12 cellular contexts compared by ENCODE assay signal in genomic region chr17:72705905-72706395, GRCh38.
A peak's percentile ranks its signal among the peaks of the same experiment; 100 is the strongest.
DNase-seq lines count a peak whose midpoint lies in the region; ATAC-seq and TF ChIP-seq lines count a peak whose summit lies in the region.
"Had no signal": no experiment of that assay in that cellular context is flagged by ENCODE, and none has a peak within 500 bp of the region (broad histone marks: within the 10 kb centered on the region; RNA-seq: fewer than 3 reads in every experiment).

No MANE protein-coding gene starts in this region.

- peaks cover 21% of the 10 kb centered on the region for H3K36me3 Mint-ChIP-seq in activated CD4-positive, alpha-beta T cell treated with anti-CD3 and anti-CD28 coated beads, Interleukin-2, amount 10 ng/mL, durations not matched to agents 24 days and 14 days (ENCODE audit: low read depth)
- H3K36me3 Mint-ChIP-seq in GM23338 (ENCODE audit: low read depth) = peaks cover under 1% of the 10 kb centered on the region; the same call in 2 of the 3 replicates

- H3K4me3 ChIP-seq in prostate gland (no peak overlapping the region), GM23338 (no peak overlapping the region)

- TF ChIP-seq CTCF in prostate gland (IDR thresholded peaks at IDR 0.05) (no peak), GM23338 (conservative IDR thresholded peaks at IDR 0.05; ENCODE audit: low read depth in 2 of 2) (no peak)

- TF ChIP-seq POLR2A in prostate gland (IDR thresholded peaks at IDR 0.05) = no peak

- intact Hi-C loops in activated CD4-positive, alpha-beta T cell treated with anti-CD3 and anti-CD28 coated beads, Interleukin-2, amount 10 ng/mL, durations not matched to agents 24 days and 14 days (cut with micrococcal nuclease) = no loop called here
- intact Hi-C loops in prostate gland (cut with DNase I) (no loop called here), left ventricle myocardium superior (cut with micrococcal nuclease) (no loop called here)

- no peaks in the 10 kb centered on the region for H3K9me3 ChIP-seq in prostate gland

- no peaks in the 10 kb centered on the region for H4K20me1 ChIP-seq in GM23338 (replicated peaks; ENCODE audit: insufficient read depth)

- ATAC-seq in GM21576 (IDR thresholded peaks at IDR 0.05; ENCODE audit: unreplicated experiment) (peak; percentile 56), GM23338 (no peak), GM18861 (IDR thresholded peaks at IDR 0.05; ENCODE audit: unreplicated experiment) (no peak), left ventricle myocardium superior (no peak)

- peaks cover 30% of the 10 kb centered on the region for H3K9me3 Mint-ChIP-seq in activated CD4-positive, alpha-beta T cell treated with anti-CD3 and anti-CD28 coated beads, Interleukin-2, amount 10 ng/mL, durations not matched to agents 24 days and 14 days
- peaks cover 11% of the 10 kb centered on the region for H3K9me3 Mint-ChIP-seq in GM23338

- H3K4me1 Mint-ChIP-seq in activated CD4-positive, alpha-beta T cell treated with anti-CD3 and anti-CD28 coated beads, Interleukin-2, amount 10 ng/mL, durations not matched to agents 24 days and 14 days = peaks cover 39% of the 10 kb centered on the region
- H3K4me1 Mint-ChIP-seq in GM23338 = no peaks in the 10 kb centered on the region
- H3K4me1 Mint-ChIP-seq: naive B cell had no signal

- DNase-seq in activated CD4-positive, alpha-beta T cell treated with anti-CD3 and anti-CD28 coated beads, Interleukin-2, amount 10 ng/mL, durations not matched to agents 24 days and 14 days = peak; percentile 61
- DNase-seq in activated CD4-positive, alpha-beta T cell treated with anti-CD3 and anti-CD28 coated beads, Interleukin-2, amount 50 U/mL, for 1 hour = no peak
- DNase-seq in NCI-H2171 (lab: John Stamatoyannopoulos, UW) = peak; percentile 52
- DNase-seq in prostate gland (ENCODE audit: low spot score) = no peak
- DNase-seq in GM23338 (ENCODE audit: low spot score) = no peak
- DNase-seq in left ventricle myocardium superior = no peak
- DNase-seq: cortex of kidney, KBM-7, naive B cell, NCI-H2029 had no signal

- H3K79me2 ChIP-seq in GM23338 (replicated peaks; ENCODE audit: insufficient read depth) = no peaks in the 10 kb centered on the region

- H3K4me1 ChIP-seq in prostate gland (replicated peaks) = no peaks in the 10 kb centered on the region
- no peaks in the 10 kb centered on the region for H3K4me1 ChIP-seq in GM23338 (ENCODE audit: insufficient read depth)

- H3K27me3 ChIP-seq in prostate gland (replicated peaks; ENCODE audit: insufficient read depth) (no peaks in the 10 kb centered on the region), GM23338 (ENCODE audit: insufficient read depth) (no peaks in the 10 kb centered on the region)

- peaks cover 8% of the 10 kb centered on the region; the same call in 1 of the 2 replicates for H3K9me2 ChIP-seq in GM23338 (ENCODE audit: insufficient read depth)

- no peak overlapping the region for H2AFZ ChIP-seq in GM23338

- H3K4me2 ChIP-seq in GM23338 = no peak overlapping the region

- H3K36me3 ChIP-seq in prostate gland = no peaks in the 10 kb centered on the region
- no peaks in the 10 kb centered on the region for H3K36me3 ChIP-seq in GM23338 (ENCODE audit: insufficient read depth)

- 39% methylated on average over 5 of the region's 5 CpGs for WGBS in prostate gland

- no peaks in the 10 kb centered on the region for H3F3A ChIP-seq in GM23338 (replicated peaks; ENCODE audit: low read depth)

- peak overlapping the region; percentile 81 for H3K27ac Mint-ChIP-seq in activated CD4-positive, alpha-beta T cell treated with anti-CD3 and anti-CD28 coated beads, Interleukin-2, amount 10 ng/mL, durations not matched to agents 24 days and 14 days
- no peak overlapping the region for H3K27ac Mint-ChIP-seq in GM23338

- H3K4me3 Mint-ChIP-seq in activated CD4-positive, alpha-beta T cell treated with anti-CD3 and anti-CD28 coated beads, Interleukin-2, amount 10 ng/mL, durations not matched to agents 24 days and 14 days = peak overlapping the region; percentile 36
- H3K4me3 Mint-ChIP-seq in GM23338 = no peak overlapping the region
- H3K4me3 Mint-ChIP-seq: naive B cell had no signal

- no peaks in the 10 kb centered on the region for H3K27me3 Mint-ChIP-seq in activated CD4-positive, alpha-beta T cell treated with anti-CD3 and anti-CD28 coated beads, Interleukin-2, amount 10 ng/mL, durations not matched to agents 24 days and 14 days
- H3K27me3 Mint-ChIP-seq in GM23338 (ENCODE audit: insufficient read depth, low read depth, poor library complexity) = peaks cover 2% of the 10 kb centered on the region
- H3K27me3 Mint-ChIP-seq: naive B cell had no signal

- H3K27ac ChIP-seq in prostate gland (peak overlapping the region; percentile 17 to 47), GM23338 (ENCODE audit: low read depth) (no peak overlapping the region)

TF ChIP-seq in GM23338, 12 proteins besides CTCF, POLR2A, EP300 and RAD21 (continues in another document):
- TF ChIP-seq REST (IDR thresholded peaks at IDR 0.05; ENCODE audit: unreplicated experiment) = no peak
- TF ChIP-seq POLR2AphosphoS5 (IDR thresholded peaks at IDR 0.05; ENCODE audit: low read depth) = no peak
- TF ChIP-seq STAT1 (IDR thresholded peaks at IDR 0.05; ENCODE audit: unreplicated experiment) = no peak
- TF ChIP-seq EZH2phosphoT487 (IDR thresholded peaks at IDR 0.05; ENCODE audit: unreplicated experiment) = no peak
- TF ChIP-seq ZNF114 (CRISPR knock-in tag; IDR thresholded peaks at IDR 0.05) = no peak
- no peak for TF ChIP-seq ZNF331 (CRISPR knock-in tag; IDR thresholded peaks at IDR 0.05; ENCODE audit: low read depth)
- TF ChIP-seq EZH2 (IDR thresholded peaks at IDR 0.05; ENCODE audit: low read depth, unreplicated experiment) = no peak

Comparison
In these comparisons a context has a peak if more than half of its experiments do, and no peak if none do; other contexts are left out.
1. DNase-seq: peak in activated CD4-positive, alpha-beta T cell treated with anti-CD3 and anti-CD28 coated beads, Interleukin-2, amount 10 ng/mL, durations not matched to agents 24 days and 14 days (single experiment) and NCI-H2171 (single experiment); none in activated CD4-positive, alpha-beta T cell treated with anti-CD3 and anti-CD28 coated beads, Interleukin-2, amount 50 U/mL, for 1 hour (single experiment), prostate gland (single experiment), GM23338 (single experiment) and left ventricle myocardium superior (single experiment).